Comparison of ENCODE assay signal across 8 cellular contexts in genomic region chr20:32190608-32191415, GRCh38. TPM values are rescaled to one million over a fixed set of nuclear protein-coding genes. Genes with fewer than 3 reads are reported as not detected.
DNase-seq lines count a peak whose midpoint lies in the region; ATAC-seq and TF ChIP-seq lines count a peak whose summit lies in the region.

No MANE protein-coding gene starts in this region.

- H3K9ac ChIP-seq in BLaER1 (peak overlapping the region; percentile 83), Loucy (ENCODE audit: low read depth, low read length, poor library complexity, severe bottlenecking) (peak overlapping the region; percentile 73), colonic mucosa (ENCODE audit: low read depth in 2 of 2, low read length in 2 of 2) (peak overlapping the region; percentile 73 to 86), Karpas-422 (ENCODE audit: low read length) (no peak overlapping the region)

- DNase-seq in colonic mucosa, result no peak
- DNase-seq in natural killer cell, result no peak
- DNase-seq in NCI-H2029 (lab: John Stamatoyannopoulos, UW), result no peak
- DNase-seq in Karpas-422, result no peak
- DNase-seq in NCI-H187 (lab: John Stamatoyannopoulos, UW), result no peak

- no peaks in the 10 kb centered on the region for H3K9me3 Mint-ChIP-seq in natural killer cell

- H3K27me3 Mint-ChIP-seq in natural killer cell (ENCODE audit: low read depth in 2 of 2), result no peaks in the 10 kb centered on the region

- peak overlapping the region; percentile 86 for H3K4me3 Mint-ChIP-seq in natural killer cell

- intact Hi-C loops in colonic mucosa (cut with DNase I) (no loop called here), natural killer cell (cut with micrococcal nuclease) (no loop called here)

- H4K20me1 ChIP-seq in BLaER1, result peaks cover 80% of the 10 kb centered on the region
- H4K20me1 ChIP-seq in Loucy (ENCODE audit: insufficient read depth, low read length, poor library complexity, severe bottlenecking), result no peaks in the 10 kb centered on the region
- H4K20me1 ChIP-seq in Karpas-422 (ENCODE audit: insufficient read depth, low read depth, low read length), result peaks cover 4% of the 10 kb centered on the region; the same call in 1 of the 2 replicates

- peak overlapping the region; percentile 72; the same call in 1 of the 2 replicates for H2AFZ ChIP-seq in Loucy (ENCODE audit: low read length)
- H2AFZ ChIP-seq in Karpas-422 (ENCODE audit: low read length), result no peak overlapping the region

- peak overlapping the region; percentile 68 to 71 for H3K27ac Mint-ChIP-seq in natural killer cell

- peaks cover 5% of the 10 kb centered on the region for H3K36me3 Mint-ChIP-seq in natural killer cell

- H3K27me3 ChIP-seq in BLaER1 (peaks cover 29% of the 10 kb centered on the region), Loucy (ENCODE audit: insufficient read depth, low read length, poor library complexity, severe bottlenecking) (no peaks in the 10 kb centered on the region), colonic mucosa (no peaks in the 10 kb centered on the region), Karpas-422 (ENCODE audit: low read length) (no peaks in the 10 kb centered on the region)

- H3K79me2 ChIP-seq in Loucy (ENCODE audit: insufficient read depth, low read length), result peaks cover 18% of the 10 kb centered on the region; the same call in 1 of the 2 replicates
- H3K79me2 ChIP-seq in Karpas-422 (ENCODE audit: low read length), result no peaks in the 10 kb centered on the region

- no peaks in the 10 kb centered on the region for H3K9me3 ChIP-seq in BLaER1
- H3K9me3 ChIP-seq in Loucy (ENCODE audit: insufficient read depth, low read depth, low read length), result no peaks in the 10 kb centered on the region
- no peaks in the 10 kb centered on the region for H3K9me3 ChIP-seq in colonic mucosa
- H3K9me3 ChIP-seq in Karpas-422 (ENCODE audit: low read length), result no peaks in the 10 kb centered on the region

- H3K36me3 ChIP-seq in BLaER1 (peaks cover 39% of the 10 kb centered on the region), Loucy (ENCODE audit: insufficient read depth, low read length) (peaks cover 16% of the 10 kb centered on the region; the same call in 1 of the 2 replicates), colonic mucosa (peaks cover 4% of the 10 kb centered on the region), Karpas-422 (ENCODE audit: insufficient read depth, low read length) (peaks cover 9% of the 10 kb centered on the region; the same call in 1 of the 2 replicates)

- H3K4me2 ChIP-seq in BLaER1 (peak overlapping the region; percentile 83), Loucy (ENCODE audit: low read depth, low read length, poor library complexity, severe bottlenecking) (peak overlapping the region; percentile 72), Karpas-422 (ENCODE audit: low read depth, low read length, poor library complexity, severe bottlenecking) (no peak overlapping the region)

- TF ChIP-seq CTCF in Loucy (conservative IDR thresholded peaks at IDR 0.05; ENCODE audit: low read length) (no peak), colonic mucosa (IDR thresholded peaks at IDR 0.05) (no peak), natural killer cell (IDR thresholded peaks at IDR 0.05) (no peak)

- H3F3A ChIP-seq in Loucy (ENCODE audit: low read depth), result no peaks in the 10 kb centered on the region

- no peaks in the 10 kb centered on the region for H3K9me2 ChIP-seq in Loucy (replicated peaks; ENCODE audit: low read depth, low read length)
- H3K9me2 ChIP-seq in Karpas-422 (replicated peaks; ENCODE audit: insufficient read depth, low read length), result no peaks in the 10 kb centered on the region

- H3K4me3 ChIP-seq in BLaER1, result peak overlapping the region; percentile 77
- peak overlapping the region; percentile 81 for H3K4me3 ChIP-seq in Loucy (ENCODE audit: low read length, poor library complexity, severe bottlenecking)
- peak overlapping the region; percentile 58 for H3K4me3 ChIP-seq in colonic mucosa
- no peak overlapping the region for H3K4me3 ChIP-seq in Karpas-422 (ENCODE audit: low read length)

- ATAC-seq in natural killer cell (no peak), GM21723 (IDR thresholded peaks at IDR 0.05; ENCODE audit: unreplicated experiment) (no peak)

- H3K4me1 Mint-ChIP-seq in natural killer cell, result peaks cover 10 to 39% of the 10 kb centered on the region in 2 donors

- H3K4me1 ChIP-seq in BLaER1, result peaks cover 29% of the 10 kb centered on the region
- peaks cover 9% of the 10 kb centered on the region for H3K4me1 ChIP-seq in Loucy (ENCODE audit: insufficient read depth, low read length, poor library complexity, severe bottlenecking)
- peaks cover 7% of the 10 kb centered on the region for H3K4me1 ChIP-seq in colonic mucosa
- H3K4me1 ChIP-seq in Karpas-422 (ENCODE audit: low read length), result no peaks in the 10 kb centered on the region

- H3K27ac ChIP-seq in BLaER1 (peak overlapping the region; percentile 80), colonic mucosa (peak overlapping the region; percentile 50), Karpas-422 (ENCODE audit: low read length) (no peak overlapping the region)

RNA-seq across cellular contexts. Expression of gene PLAGL2, which starts 16.7 kb away (rescaled TPM):
- 10 to 100 TPM; 17.7 to 18.6 TPM for total RNA-seq in colonic mucosa
- 10 to 100 TPM; 13.5 to 16.6 (median 15.1) TPM for total RNA-seq in natural killer cell
- total RNA-seq in Karpas-422 (2014; rRNA removed; shearing (Covaris generic); ENCODE audit: low replicate concordance), result 19.2 and 30.5 TPM in 2 replicates

RNA-seq across cellular contexts. Expression of gene POFUT1, which starts 16.9 kb away (rescaled TPM):
- total RNA-seq in colonic mucosa (10 to 100 TPM; 26.9 to 36.3 TPM), natural killer cell (10 to 100 TPM in 2 of 3 donors, 1 to 10 TPM in 1; 9.7 to 14.5 (median 13.2) TPM)
- total RNA-seq in Karpas-422 (2014; rRNA removed; shearing (Covaris generic); ENCODE audit: low replicate concordance), result 16.7 and 25.8 TPM in 2 replicates
